In the genomic region with DNA sequence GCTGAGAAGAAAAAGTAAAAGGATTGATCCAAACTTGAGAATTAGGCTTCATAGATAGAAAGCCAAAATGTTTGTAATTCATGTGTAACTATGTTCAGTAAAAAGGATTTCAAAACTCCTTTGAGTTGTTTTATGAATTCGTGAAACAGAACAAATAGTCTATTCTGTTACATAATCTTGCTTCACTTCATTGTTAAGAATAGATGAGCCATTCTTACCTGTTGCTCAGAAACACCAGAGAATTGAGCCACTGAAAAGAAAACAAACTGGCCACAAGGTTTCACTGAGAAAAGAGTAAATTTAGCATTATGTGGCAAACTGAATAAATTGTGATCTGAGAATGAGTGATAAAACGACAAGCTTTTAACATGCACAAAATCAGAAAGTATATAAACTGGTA, we compare ENCODE assay signal across 22 cellular contexts. TPM values are rescaled to one million over a fixed set of nuclear protein-coding genes. Genes with fewer than 3 reads are reported as not detected.
DNase-seq lines count a peak whose midpoint lies in the region; ATAC-seq, FAIRE-seq and TF ChIP-seq lines count a peak whose summit lies in the region.
"Had no signal": no experiment of that assay in that cellular context is flagged by ENCODE, and none has a peak within 500 bp of the region (broad histone marks: within the 10 kb centered on the region; RNA-seq: fewer than 3 reads in every experiment).

No MANE protein-coding gene starts in this region.

- ATAC-seq in A549 (no peak), Panc1 (no peak)

- no peak for TF ChIP-seq RAD21 in A549 (conservative IDR thresholded peaks at IDR 0.05 in 1 of 2, IDR thresholded peaks at IDR 0.05 in 1 of 2)

- POLR2A ChIA-PET in A549 (lab: Yijun Ruan, JAX) (interaction anchor here (1.1 kb wide), 1 partner anchor 11 kb away, joined by 4 read pairs; no protein-coding TSS in a partner anchor), Panc1 (lab: Charles Lee) (no interaction called here)

- no peak for TF ChIP-seq EP300 in A549 (IDR thresholded peaks at IDR 0.05)

- in situ Hi-C loops in Panc1 (cut with HindIII; ENCODE audit: low pct_unique_long_range_greater_than_20kb, low sequenced_read_pairs), result no loop called here

- no peak overlapping the region for H3K4me3 ChIP-seq in A549
- no peak overlapping the region for H3K4me3 ChIP-seq in Panc1 (ENCODE audit: low read depth in 2 of 2, low read length in 2 of 2)
- H3K4me3 ChIP-seq in uterus, result no peak overlapping the region
- H3K4me3 ChIP-seq: GM23248, SJSA1 had no signal

- H3K9me3 ChIP-seq in A549 (no peaks in the 10 kb centered on the region), Panc1 (ENCODE audit: control insufficient read depth, insufficient read depth, low read depth, low read length) (no peaks in the 10 kb centered on the region), uterus (no peaks in the 10 kb centered on the region)
- H3K9me3 ChIP-seq: SJSA1 had no signal

- 30% methylated on average over 2 of the region's 2 CpGs for WGBS in A549 (ENCODE audit: missing lambda C conversion rate)

- H3K27ac ChIP-seq in A549 (no peak overlapping the region), Panc1 (ENCODE audit: low read length) (peak overlapping the region; percentile 24; the same call in 1 of the 2 replicates), caudate nucleus (ENCODE audit: low read depth, low read length) (peak overlapping the region; percentile 18), uterus (no peak overlapping the region)
- H3K27ac ChIP-seq: GM23248, SJSA1 had no signal

- no peak for DNase-seq in A549 (ENCODE audit: low read depth in 1 of 2, low spot score in 1 of 2)
- DNase-seq in Panc1 (ENCODE audit: low read depth, low spot score), result no peak
- no peak for DNase-seq in caudate nucleus (lab: John Stamatoyannopoulos, UW)
- DNase-seq in medulla oblongata (ENCODE audit: extremely low spot score), result peak; percentile 39
- DNase-seq in NCI-H1930 (lab: John Stamatoyannopoulos, UW), result no peak
- no peak for DNase-seq in stimulated activated naive CD4-positive, alpha-beta T cell treated with Interleukin-2 at 50 U/mL for 16 hours (lab: John Stamatoyannopoulos, UW)
- DNase-seq in HK-2 (ENCODE audit: unreplicated experiment), result no peak
- DNase-seq in uterus, result no peak
- DNase-seq: 8988T, DMS153, GM23248, H9, Karpas-422, NCI-H1092 treated with DMSO at 0.1 percent for 48 hours, NCI-H1436, NCI-H187, NCI-H446, NCI-H524 treated with DMSO at 0.1 percent for 48 hours, NCI-H774, Right ventricle myocardium superior had no signal

- TF ChIP-seq CTCF in A549 (IDR thresholded peaks at IDR 0.05), result no peak
- no peak for TF ChIP-seq CTCF in Panc1 (IDR thresholded peaks at IDR 0.05)
- TF ChIP-seq CTCF in uterus (IDR thresholded peaks at IDR 0.05), result no peak

- H3K27me3 ChIP-seq in Panc1 (ENCODE audit: control insufficient read depth, insufficient read depth, low read length) (no peaks in the 10 kb centered on the region), uterus (no peaks in the 10 kb centered on the region)
- H3K27me3 ChIP-seq: SJSA1 had no signal

- intact Hi-C loops in Panc1 (cut with micrococcal nuclease; ENCODE audit: unreplicated experiment), result no loop called here
- intact Hi-C loops in uterus (cut with DNase I; ENCODE audit: low total_unique reads), result no loop called here

- CTCF ChIA-PET in A549 (lab: Yijun Ruan, JAX), result interaction anchor here (0.8 to 1.4 kb wide), 2 partner anchors 11 to 144 kb away, joined by 3 to 5 read pairs; no protein-coding TSS in a partner anchor
- CTCF ChIA-PET in Panc1 (lab: Charles Lee), result no interaction called here

- no TSS peak for BruUV-seq in Panc1 (replicated peaks; lab: Mats Ljungman, UMichigan)

- peak overlapping the region; percentile 3; the same call in 1 of the 3 replicates for H3K4me2 ChIP-seq in A549

- no peaks in the 10 kb centered on the region; the same call in 1 of the 2 replicates for H3K36me3 ChIP-seq in Panc1 (ENCODE audit: control insufficient read depth, insufficient read depth, low read length)
- no peaks in the 10 kb centered on the region for H3K36me3 ChIP-seq in uterus

- no peak for FAIRE-seq in A549 (lab: Jason Lieb, UNC)
- FAIRE-seq: GM18507 had no signal

- H3K4me1 ChIP-seq in A549 (peaks cover 26% of the 10 kb centered on the region), Panc1 (ENCODE audit: control insufficient read depth, insufficient read depth, low read length) (peaks cover 30% of the 10 kb centered on the region), uterus (no peaks in the 10 kb centered on the region)

- TF ChIP-seq POLR2A in A549 (IDR thresholded peaks at IDR 0.05; ENCODE audit: low read length) (no peak), uterus (IDR thresholded peaks at IDR 0.05) (no peak)

TF ChIP-seq in A549, 52 proteins besides CTCF, POLR2A, EP300 and RAD21:
- TF ChIP-seq, protein P1, sequence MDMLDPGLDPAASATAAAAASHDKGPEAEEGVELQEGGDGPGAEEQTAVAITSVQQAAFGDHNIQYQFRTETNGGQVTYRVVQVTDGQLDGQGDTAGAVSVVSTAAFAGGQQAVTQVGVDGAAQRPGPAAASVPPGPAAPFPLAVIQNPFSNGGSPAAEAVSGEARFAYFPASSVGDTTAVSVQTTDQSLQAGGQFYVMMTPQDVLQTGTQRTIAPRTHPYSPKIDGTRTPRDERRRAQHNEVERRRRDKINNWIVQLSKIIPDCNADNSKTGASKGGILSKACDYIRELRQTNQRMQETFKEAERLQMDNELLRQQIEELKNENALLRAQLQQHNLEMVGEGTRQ (IDR thresholded peaks at IDR 0.05), result no peak
- no peak for TF ChIP-seq SMC3 (IDR thresholded peaks at IDR 0.05)
- TF ChIP-seq, protein P2, sequence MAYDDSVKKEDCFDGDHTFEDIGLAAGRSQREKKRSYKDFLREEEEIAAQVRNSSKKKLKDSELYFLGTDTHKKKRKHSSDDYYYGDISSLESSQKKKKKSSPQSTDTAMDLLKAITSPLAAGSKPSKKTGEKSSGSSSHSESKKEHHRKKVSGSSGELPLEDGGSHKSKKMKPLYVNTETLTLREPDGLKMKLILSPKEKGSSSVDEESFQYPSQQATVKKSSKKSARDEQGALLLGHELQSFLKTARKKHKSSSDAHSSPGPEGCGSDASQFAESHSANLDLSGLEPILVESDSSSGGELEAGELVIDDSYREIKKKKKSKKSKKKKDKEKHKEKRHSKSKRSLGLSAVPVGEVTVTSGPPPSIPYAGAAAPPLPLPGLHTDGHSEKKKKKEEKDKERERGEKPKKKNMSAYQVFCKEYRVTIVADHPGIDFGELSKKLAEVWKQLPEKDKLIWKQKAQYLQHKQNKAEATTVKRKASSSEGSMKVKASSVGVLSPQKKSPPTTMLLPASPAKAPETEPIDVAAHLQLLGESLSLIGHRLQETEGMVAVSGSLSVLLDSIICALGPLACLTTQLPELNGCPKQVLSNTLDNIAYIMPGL (CRISPR knock-in tag; IDR thresholded peaks at IDR 0.05; ENCODE audit: borderline replicate concordance), result no peak
- no peak for TF ChIP-seq NR3C1 (IDR thresholded peaks at IDR 0.05)
- TF ChIP-seq FOSB (CRISPR knock-in tag; IDR thresholded peaks at IDR 0.05), result no peak
TF ChIP-seq in A549: peak in this region for 0.

RNA-seq across cellular contexts. Expression of a gene that starts 4.5 kb away (rescaled TPM):
- polyA plus RNA-seq in A549 (2011; rRNA removed), result 87.7 and 94.3 TPM in 2 replicates
- 20.4 and 21.2 TPM in 2 replicates for polyA plus RNA-seq in A549 (2012; cell fraction: cytosol; rRNA removed)
- polyA plus RNA-seq in A549 (2012; cell fraction: nucleus; rRNA removed), result 19.9 and 21.3 TPM in 2 replicates
- polyA plus RNA-seq in A549 (2017; fragmentation: RNase III; extraction: RNeasy Plus Mini Kit Qiagen cat#74134 plus additional on column Dnase treatment), result 40.3 to 44.0 TPM (median 43.3 TPM) in 3 replicates
- polyA minus RNA-seq in A549 (2011; rRNA and poly(A)+ RNA removed), result 63.8 and 67.2 TPM in 2 replicates
- 261 TPM for total RNA-seq in Panc1 (2021; ENCODE audit: unreplicated experiment)
- 171 TPM for polyA plus RNA-seq in Panc1 (2012; ENCODE audit: insufficient read length)
- total RNA-seq in uterus, result 100 to 1,000 TPM in 2 of 4 donors, 10 to 100 TPM in 2; 84.5 to 159 (median 114) TPM

Comparison
In these comparisons a context has a peak if more than half of its experiments do, and no peak if none do; other contexts are left out.
1. H3K27ac ChIP-seq: peak in Panc1 (single experiment) and caudate nucleus (single experiment); none in A549 (0 of 2) and uterus (0 of 2).